8 cellular contexts compared by ENCODE assay signal in the genomic region with DNA sequence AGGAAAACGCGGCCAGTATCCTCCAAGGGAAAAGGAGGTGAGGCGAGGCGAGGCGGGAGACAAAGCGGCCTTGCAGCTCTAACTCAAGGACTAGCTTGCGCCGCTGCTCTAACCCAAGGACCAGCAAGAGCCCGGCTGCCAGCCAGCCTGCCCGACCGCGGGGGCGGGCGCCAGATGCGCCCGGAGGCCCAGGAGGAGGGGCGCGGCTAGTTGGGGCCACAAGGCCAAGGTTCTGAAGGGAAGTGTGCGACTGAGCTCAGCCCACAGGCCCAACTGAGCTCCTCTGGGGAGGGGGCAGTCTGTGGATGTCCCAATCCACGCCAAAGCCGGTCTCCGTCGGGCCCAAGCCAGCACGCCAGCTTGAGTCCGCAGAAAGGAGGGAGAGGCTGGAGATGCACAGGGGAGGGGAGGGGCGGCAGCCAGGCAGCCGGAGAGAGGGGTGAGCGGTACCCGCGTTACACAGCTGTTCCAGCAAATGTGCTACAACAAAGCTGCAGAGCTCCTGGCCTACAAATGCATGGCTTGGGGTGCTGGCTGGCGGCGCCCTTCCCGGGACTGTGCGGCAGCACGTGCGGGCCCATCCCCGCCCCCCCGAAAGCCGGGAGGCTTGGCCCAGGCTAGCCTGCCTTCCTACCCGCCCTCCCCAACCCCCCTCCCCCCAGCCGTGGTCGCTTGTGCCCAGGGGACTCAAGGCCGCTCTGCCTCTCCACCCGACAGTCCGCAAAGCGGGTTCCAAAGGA. TPM values are rescaled to one million over a fixed set of nuclear protein-coding genes. Genes with fewer than 3 reads are reported as not detected.
A peak's percentile ranks its signal among the peaks of the same experiment; 100 is the strongest.
DNase-seq lines count a peak whose midpoint lies in the region; ATAC-seq, FAIRE-seq and TF ChIP-seq lines count a peak whose summit lies in the region.

No MANE protein-coding gene starts in this region.

- peaks cover 9 to 17% of the 10 kb centered on the region in 2 donors for H3K4me1 ChIP-seq in kidney (ENCODE audit: control insufficient read depth in 1 of 2, insufficient read depth in 1 of 2, low read depth in 1 of 2, low read length in 2 of 2)

- no peak overlapping the region for H3K27ac Mint-ChIP-seq in central memory CD8-positive, alpha-beta T cell (ENCODE audit: low read depth)

- H3K9me3 Mint-ChIP-seq in central memory CD8-positive, alpha-beta T cell, result no peaks in the 10 kb centered on the region

- no peaks in the 10 kb centered on the region for H3K27me3 Mint-ChIP-seq in central memory CD8-positive, alpha-beta T cell

- FAIRE-seq in GM18507 (lab: Jason Lieb, UNC) (no peak), kidney (lab: Jason Lieb, UNC) (no peak)

- H3K4me3 ChIP-seq in kidney (ENCODE audit: low read length in 2 of 2), result peak overlapping the region; percentile 69 to 73

- peak overlapping the region; percentile 55 to 60 for H3K9ac ChIP-seq in kidney (ENCODE audit: low read length in 2 of 2)

- no peak for TF ChIP-seq CTCF in kidney (IDR thresholded peaks at IDR 0.05; ENCODE audit: borderline replicate concordance, extremely low read depth, insufficient read depth)

- in situ Hi-C loops in SK-MEL-5 (cut with HindIII; ENCODE audit: low pct_unique_long_range_greater_than_20kb, low sequenced_read_pairs), result no loop called here

- peak overlapping the region; percentile 86 for H3K27ac ChIP-seq in kidney (ENCODE audit: low read depth in 2 of 2, low read length in 2 of 2)

- peaks cover 10% of the 10 kb centered on the region for H3K36me3 Mint-ChIP-seq in central memory CD8-positive, alpha-beta T cell (ENCODE audit: insufficient read depth)

- H3K9me3 ChIP-seq in kidney (ENCODE audit: control insufficient read depth in 1 of 2, low read length in 2 of 2), result no peaks in the 10 kb centered on the region

- DNase-seq in AG08395 (ENCODE audit: low spot score) (peak; percentile 36), GM18507 (ENCODE audit: extremely low spot score, insufficient read length, low read depth) (peak; percentile 3), SK-MEL-5 (ENCODE audit: low read depth, low spot score) (peak; percentile 6), kidney (no peak), posterior vena cava (ENCODE audit: low spot score) (no peak)
- peak in 1 of 2 donors; percentile 9 for DNase-seq in central memory CD8-positive, alpha-beta T cell (ENCODE audit: low spot score in 2 of 2)
- DNase-seq in stimulated activated CD4-positive, alpha-beta T cell treated with anti-CD3 and anti-CD28 coated beads, Interleukin-15, amount 100 ng/mL, for 24 hours, result peak; percentile 33

- peak; percentile 21 for ATAC-seq in HG03159 (IDR thresholded peaks at IDR 0.05; ENCODE audit: unreplicated experiment)
- no peak for ATAC-seq in central memory CD8-positive, alpha-beta T cell (replicated peaks; ENCODE audit: extremely low read depth, poor library complexity, severe bottlenecking)

- H3K4me3 Mint-ChIP-seq in central memory CD8-positive, alpha-beta T cell, result peak overlapping the region; percentile 90

- H3K36me3 ChIP-seq in kidney (ENCODE audit: control insufficient read depth in 1 of 2, insufficient read depth in 2 of 2, low read length in 2 of 2), result no peaks in the 10 kb centered on the region

- intact Hi-C loops in kidney (cut with DNase I), result no loop called here
- intact Hi-C loops in posterior vena cava (cut with DNase I), result no loop called here

- H3K4me1 Mint-ChIP-seq in central memory CD8-positive, alpha-beta T cell, result peaks cover 11% of the 10 kb centered on the region

RNA-seq across cellular contexts. Expression of a gene that starts 0.6 kb away (rescaled TPM):
- total RNA-seq in SK-MEL-5 (2014; rRNA removed; shearing (Covaris generic)), result 1.6 and 1.8 TPM in 2 replicates
- polyA plus RNA-seq in SK-MEL-5 (2015; cell fraction: cytosol; rRNA removed), result 2.1 and 2.4 TPM in 2 replicates
- 5.9 and 6.5 TPM in 2 replicates for polyA plus RNA-seq in SK-MEL-5 (2015; cell fraction: nucleus; rRNA removed)
- total RNA-seq in kidney (5.7 TPM), posterior vena cava (1 to 10 TPM; 5.2 to 5.7 TPM)
- 1.5 TPM for polyA plus RNA-seq in kidney (ENCODE audit: insufficient read depth, low read depth, low replicate concordance)

RNA-seq across cellular contexts. Expression of a gene that starts 25.5 kb away (rescaled TPM):
- total RNA-seq in SK-MEL-5 (2014; rRNA removed; shearing (Covaris generic)), result not detected in 2 replicates
- polyA plus RNA-seq in SK-MEL-5 (2015; cell fraction: cytosol; rRNA removed), result 0.08 TPM in 1 of 2 replicates, not detected in the other
- not detected in 2 replicates for polyA plus RNA-seq in SK-MEL-5 (2015; cell fraction: nucleus; rRNA removed)
- not detected for total RNA-seq in kidney
- 0.62 TPM for polyA plus RNA-seq in kidney (ENCODE audit: insufficient read depth, low read depth, low replicate concordance)
- total RNA-seq in posterior vena cava, result under 1 TPM in 1 of 2 donors, not detected in 1; 0.38 TPM

Comparison
In these comparisons a context has a peak if more than half of its experiments do, and no peak if none do; other contexts are left out.
1. DNase-seq: peak in AG08395 (single experiment), GM18507 (single experiment), SK-MEL-5 (single experiment) and stimulated activated CD4-positive, alpha-beta T cell treated with anti-CD3 and anti-CD28 coated beads, Interleukin-15, amount 100 ng/mL, for 24 hours (single experiment); none in kidney (single experiment) and posterior vena cava (single experiment).